In the genomic region with DNA sequence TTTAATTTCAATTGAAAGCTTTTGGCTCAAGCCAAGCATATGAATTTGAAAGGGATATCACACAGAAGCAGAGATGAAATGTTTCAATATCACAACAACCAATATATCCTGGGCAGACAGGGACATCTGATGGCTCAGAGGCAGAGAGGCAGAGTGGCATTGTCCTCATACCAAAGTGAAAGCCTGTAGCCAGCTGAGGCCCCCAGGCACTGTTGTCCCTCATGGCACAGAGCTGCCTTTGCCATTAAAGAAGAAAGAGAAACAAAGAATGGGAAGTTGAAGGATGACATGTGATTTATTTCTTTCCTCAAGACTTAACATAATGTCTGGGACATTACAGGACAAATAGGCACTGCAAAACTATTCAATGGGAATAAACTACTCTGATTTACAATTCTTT, we compare ENCODE assay signal across 1 cellular context.
TF ChIP-seq lines count a peak whose summit lies in the region.

No MANE protein-coding gene starts in this region.

TF ChIP-seq in K562, 482 proteins besides CTCF, POLR2A, EP300 and RAD21 (continued from another document):
- TF ChIP-seq, protein P1, sequence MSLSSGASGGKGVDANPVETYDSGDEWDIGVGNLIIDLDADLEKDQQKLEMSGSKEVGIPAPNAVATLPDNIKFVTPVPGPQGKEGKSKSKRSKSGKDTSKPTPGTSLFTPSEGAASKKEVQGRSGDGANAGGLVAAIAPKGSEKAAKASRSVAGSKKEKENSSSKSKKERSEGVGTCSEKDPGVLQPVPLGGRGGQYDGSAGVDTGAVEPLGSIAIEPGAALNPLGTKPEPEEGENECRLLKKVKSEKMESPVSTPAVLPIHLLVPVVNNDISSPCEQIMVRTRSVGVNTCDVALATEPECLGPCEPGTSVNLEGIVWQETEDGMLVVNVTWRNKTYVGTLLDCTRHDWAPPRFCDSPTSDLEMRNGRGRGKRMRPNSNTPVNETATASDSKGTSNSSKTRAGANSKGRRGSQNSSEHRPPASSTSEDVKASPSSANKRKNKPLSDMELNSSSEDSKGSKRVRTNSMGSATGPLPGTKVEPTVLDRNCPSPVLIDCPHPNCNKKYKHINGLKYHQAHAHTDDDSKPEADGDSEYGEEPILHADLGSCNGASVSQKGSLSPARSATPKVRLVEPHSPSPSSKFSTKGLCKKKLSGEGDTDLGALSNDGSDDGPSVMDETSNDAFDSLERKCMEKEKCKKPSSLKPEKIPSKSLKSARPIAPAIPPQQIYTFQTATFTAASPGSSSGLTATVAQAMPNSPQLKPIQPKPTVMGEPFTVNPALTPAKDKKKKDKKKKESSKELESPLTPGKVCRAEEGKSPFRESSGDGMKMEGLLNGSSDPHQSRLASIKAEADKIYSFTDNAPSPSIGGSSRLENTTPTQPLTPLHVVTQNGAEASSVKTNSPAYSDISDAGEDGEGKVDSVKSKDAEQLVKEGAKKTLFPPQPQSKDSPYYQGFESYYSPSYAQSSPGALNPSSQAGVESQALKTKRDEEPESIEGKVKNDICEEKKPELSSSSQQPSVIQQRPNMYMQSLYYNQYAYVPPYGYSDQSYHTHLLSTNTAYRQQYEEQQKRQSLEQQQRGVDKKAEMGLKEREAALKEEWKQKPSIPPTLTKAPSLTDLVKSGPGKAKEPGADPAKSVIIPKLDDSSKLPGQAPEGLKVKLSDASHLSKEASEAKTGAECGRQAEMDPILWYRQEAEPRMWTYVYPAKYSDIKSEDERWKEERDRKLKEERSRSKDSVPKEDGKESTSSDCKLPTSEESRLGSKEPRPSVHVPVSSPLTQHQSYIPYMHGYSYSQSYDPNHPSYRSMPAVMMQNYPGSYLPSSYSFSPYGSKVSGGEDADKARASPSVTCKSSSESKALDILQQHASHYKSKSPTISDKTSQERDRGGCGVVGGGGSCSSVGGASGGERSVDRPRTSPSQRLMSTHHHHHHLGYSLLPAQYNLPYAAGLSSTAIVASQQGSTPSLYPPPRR (CRISPR knock-in tag; IDR thresholded peaks at IDR 0.05; ENCODE audit: borderline replicate concordance) = no peak
- TF ChIP-seq PPARD (CRISPR knock-in tag; IDR thresholded peaks at IDR 0.05) (no peak), TSC22D4 (tag; IDR thresholded peaks at IDR 0.05) (no peak)
